ENCODE assay signal across 16 cellular contexts in the genomic region with DNA sequence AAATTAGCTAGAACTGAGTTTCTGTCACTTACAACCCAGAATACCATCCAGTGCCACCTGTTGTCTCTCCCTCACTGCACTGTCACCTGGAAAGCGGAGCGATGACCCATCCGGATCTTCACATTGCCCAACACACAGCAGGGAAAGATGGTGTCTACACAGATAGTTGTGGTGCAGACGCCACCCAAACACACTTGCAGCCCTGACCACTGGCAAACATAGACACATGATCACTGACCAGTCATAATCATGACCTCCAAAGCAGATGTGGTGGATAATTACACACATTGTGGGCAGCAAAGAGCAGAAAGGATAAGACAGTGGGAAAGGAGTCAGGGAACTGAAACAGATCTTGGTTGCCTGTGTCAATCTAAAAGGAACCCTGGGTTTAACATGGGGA.
DNase-seq lines count a peak whose midpoint lies in the region; ATAC-seq and TF ChIP-seq lines count a peak whose summit lies in the region.
"Had no signal": no experiment of that assay in that cellular context is flagged by ENCODE, and none has a peak within 500 bp of the region (broad histone marks: within the 10 kb centered on the region; RNA-seq: fewer than 3 reads in every experiment).

No MANE protein-coding gene starts in this region.

- H3K14ac ChIP-seq in IMR-90 (replicated peaks; ENCODE audit: low read depth, low read length) (no peak overlapping the region), neuronal stem cell (ENCODE audit: low read length) (no peak overlapping the region)

- H2BK120ac ChIP-seq in IMR-90 (ENCODE audit: low read depth, low read length) (no peak overlapping the region), neuronal stem cell (ENCODE audit: low read depth, low read length) (no peak overlapping the region)

- H3K4me1 ChIP-seq in IMR-90 (ENCODE audit: control insufficient read depth, insufficient read depth, low read length) (no peaks in the 10 kb centered on the region), endodermal cell (ENCODE audit: control insufficient read depth, insufficient read depth, low read length) (no peaks in the 10 kb centered on the region), neuronal stem cell (ENCODE audit: control insufficient read depth in 2 of 2, insufficient read depth in 1 of 2, low read depth in 1 of 2, low read length in 2 of 2) (peaks cover 0 to 5% of the 10 kb centered on the region in 2 donors)
- H3K4me1 ChIP-seq: A549, Caco-2 had no signal

- TF ChIP-seq CTCF in IMR-90 (conservative IDR thresholded peaks at IDR 0.05; ENCODE audit: low read depth, low read length), result no peak
- no peak for TF ChIP-seq CTCF in endodermal cell (conservative IDR thresholded peaks at IDR 0.05)

- H3K79me1 ChIP-seq in IMR-90 (ENCODE audit: low read depth in 1 of 2, low read length in 2 of 2) (peaks cover 4 to 22% of the 10 kb centered on the region in 2 experiments; a peak in 3 of 4 replicates), neuronal stem cell (ENCODE audit: low read depth, low read length) (no peaks in the 10 kb centered on the region)

- in situ Hi-C loops in IMR-90 (cut with MboI; ENCODE audit: low sequenced_read_pairs), result no loop called here

- H3K4me3 ChIP-seq in IMR-90 (ENCODE audit: insufficient read depth, low read depth, low read length) (no peak overlapping the region), endodermal cell (ENCODE audit: low read length) (no peak overlapping the region), neuronal stem cell (ENCODE audit: low read length in 2 of 2) (no peak overlapping the region)
- H3K4me3 ChIP-seq: A549 had no signal

- H3K9ac ChIP-seq in IMR-90 (ENCODE audit: low read depth, low read length) (no peak overlapping the region), endodermal cell (ENCODE audit: extremely low read depth, low read length, poor library complexity, severe bottlenecking) (no peak overlapping the region), neuronal stem cell (ENCODE audit: low read depth, low read length, poor library complexity) (no peak overlapping the region)

- WGBS in IMR-90 (ENCODE audit: extremely low coverage in 2 of 2, insufficient read length in 1 of 2), 2 experiments, result no CpG with 5 or more reads among the region's 4 CpGs
- WGBS in endodermal cell (ENCODE audit: insufficient coverage in 1 of 2, insufficient read length in 1 of 2), 2 experiments, result 95 to 100% methylated on average over 2 to 4 of the region's 4 CpGs
- WGBS in neuronal stem cell (ENCODE audit: extremely low coverage in 2 of 2, insufficient read length in 2 of 2, insufficient replicate concordance in 1 of 2), 2 donors, result no CpG with 5 or more reads among the region's 4 CpGs

- H3K27ac ChIP-seq in IMR-90 (ENCODE audit: insufficient read depth, low read length) (no peak overlapping the region), endodermal cell (ENCODE audit: low read depth, low read length) (no peak overlapping the region), neuronal stem cell (replicated peaks; ENCODE audit: low read length) (no peak overlapping the region)
- H3K27ac ChIP-seq: 22Rv1, A549, C4-2B had no signal

- H2BK5ac ChIP-seq in IMR-90 (ENCODE audit: low read depth, low read length, poor library complexity, severe bottlenecking) (no peak overlapping the region), neuronal stem cell (ENCODE audit: low read length) (no peak overlapping the region)

- no peaks in the 10 kb centered on the region for H3K36me3 ChIP-seq in IMR-90 (ENCODE audit: control insufficient read depth, insufficient read depth, low read length)
- H3K36me3 ChIP-seq in endodermal cell (ENCODE audit: control insufficient read depth, insufficient read depth, low read length), result no peaks in the 10 kb centered on the region
- H3K36me3 ChIP-seq in neuronal stem cell (replicated peaks in 1 of 2; ENCODE audit: control insufficient read depth in 2 of 2, insufficient read depth in 2 of 2, low read length in 2 of 2), result no peaks in the 10 kb centered on the region

- H3K4ac ChIP-seq in IMR-90 (ENCODE audit: low read depth, low read length) (no peak overlapping the region), neuronal stem cell (ENCODE audit: low read length) (no peak overlapping the region)

- H3K9me3 Mint-ChIP-seq in endodermal cell, result peaks cover 7% of the 10 kb centered on the region
- H3K9me3 Mint-ChIP-seq: CD4-positive, alpha-beta T cell had no signal

- H4K8ac ChIP-seq in IMR-90 (ENCODE audit: low read depth in 2 of 2, low read length in 2 of 2), result no peak overlapping the region
- no peak overlapping the region for H4K8ac ChIP-seq in neuronal stem cell (ENCODE audit: low read depth, low read length)

- dilution Hi-C loops in IMR-90 (cut with HindIII; ENCODE audit: low sequenced_read_pairs, unreplicated experiment), result no loop called here

- no peaks in the 10 kb centered on the region for H3K9me3 ChIP-seq in IMR-90 (ENCODE audit: control insufficient read depth, insufficient read depth, low read length)
- peaks cover 8% of the 10 kb centered on the region for H3K9me3 ChIP-seq in endodermal cell (ENCODE audit: control insufficient read depth, low read length)
- H3K9me3 ChIP-seq in neuronal stem cell (replicated peaks in 1 of 2; ENCODE audit: control insufficient read depth in 2 of 2, insufficient read depth in 1 of 2, low read depth in 1 of 2, low read length in 2 of 2), result peaks cover 0 to 5% of the 10 kb centered on the region in 2 donors
- H3K9me3 ChIP-seq: A549, Caco-2 had no signal

- H4K5ac ChIP-seq in IMR-90 (ENCODE audit: low read depth, low read length), result no peak overlapping the region

- no peak overlapping the region for H2AFZ ChIP-seq in IMR-90 (replicated peaks; ENCODE audit: low read length, poor library complexity)
- H2AFZ ChIP-seq in neuronal stem cell (ENCODE audit: low read length), result no peak overlapping the region

- no peak overlapping the region for H3K4me2 ChIP-seq in IMR-90 (ENCODE audit: low read depth, low read length)
- H3K4me2 ChIP-seq in neuronal stem cell (ENCODE audit: insufficient read depth, low read length, poor library complexity, severe bottlenecking), result no peak overlapping the region
- H3K4me2 ChIP-seq: A549 had no signal

- H4K91ac ChIP-seq in IMR-90 (ENCODE audit: insufficient read depth, low read depth, low read length), result no peak overlapping the region
- H4K91ac ChIP-seq in neuronal stem cell (ENCODE audit: low read depth, low read length, poor library complexity), result no peak overlapping the region

- ATAC-seq in IMR-90 (ENCODE audit: low read depth) (no peak), HG03196 (IDR thresholded peaks at IDR 0.05; ENCODE audit: unreplicated experiment) (no peak)
- ATAC-seq: A549, HepG2 had no signal

- no peak overlapping the region for H3K4me3 Mint-ChIP-seq in endodermal cell
- H3K4me3 Mint-ChIP-seq: CD4-positive, alpha-beta T cell had no signal

- H3K27ac Mint-ChIP-seq in endodermal cell, result no peak overlapping the region
- H3K27ac Mint-ChIP-seq: CD4-positive, alpha-beta T cell had no signal

- no peak for TF ChIP-seq RAD21 in IMR-90 (IDR thresholded peaks at IDR 0.05; ENCODE audit: low read length)

- no peak overlapping the region for H2AK9ac ChIP-seq in IMR-90 (replicated peaks; ENCODE audit: low read depth, low read length, poor library complexity)

- no peaks in the 10 kb centered on the region for H3K36me3 Mint-ChIP-seq in endodermal cell (ENCODE audit: low read depth)

- DNase-seq in AG08395 (ENCODE audit: low spot score) (peak; percentile 25), IMR-90 (peak; percentile 14), amniotic epithelial cell (ENCODE audit: low read depth) (peak; percentile 29), myocyte (ENCODE audit: low read depth) (peak; percentile 13), endodermal cell (no peak), neuronal stem cell (ENCODE audit: low spot score) (no peak)
- no peak for DNase-seq in activated T-cell treated with anti-CD3 and anti-CD28 coated beads, Interleukin-2, amount 50 U/mL, for 48 hours
- DNase-seq: AML-193; Caco-2; CD4-positive, alpha-beta T cell; HCEC 1CT had no signal

- peaks cover 2% of the 10 kb centered on the region for H3K4me1 Mint-ChIP-seq in endodermal cell

- H3K18ac ChIP-seq in IMR-90 (ENCODE audit: low read depth, low read length) (no peak overlapping the region), neuronal stem cell (ENCODE audit: low read length) (no peak overlapping the region)

- no peaks in the 10 kb centered on the region; the same call in 1 of the 2 replicates for H4K20me1 ChIP-seq in IMR-90 (ENCODE audit: insufficient read depth, low read length)

- H2AK5ac ChIP-seq in IMR-90 (ENCODE audit: low read depth, low read length), result no peak overlapping the region
- no peak overlapping the region for H2AK5ac ChIP-seq in neuronal stem cell (ENCODE audit: low read depth, low read length)

- H3K56ac ChIP-seq in IMR-90 (ENCODE audit: extremely low read depth, insufficient read depth, low read length), result no peak overlapping the region

- H2BK20ac ChIP-seq in IMR-90 (ENCODE audit: low read depth, low read length), result no peak overlapping the region

- intact Hi-C loops in IMR-90 (cut with micrococcal nuclease), result no loop called here

- H3K27me3 ChIP-seq in IMR-90 (ENCODE audit: control insufficient read depth, insufficient read depth, low read length), result no peaks in the 10 kb centered on the region
- H3K27me3 ChIP-seq in endodermal cell (ENCODE audit: control insufficient read depth, insufficient read depth, low read length, poor library complexity, severe bottlenecking), result no peaks in the 10 kb centered on the region
- peaks cover 0 to 11% (median 0%) of the 10 kb centered on the region in 3 experiments for H3K27me3 ChIP-seq in neuronal stem cell (ENCODE audit: control insufficient read depth in 3 of 3, insufficient read depth in 3 of 3, low read depth in 1 of 3, low read length in 3 of 3)

- no peaks in the 10 kb centered on the region for H3K9me1 ChIP-seq in IMR-90 (ENCODE audit: insufficient read depth, low read length)

- H3K23ac ChIP-seq in IMR-90 (ENCODE audit: low read depth, low read length), result no peak overlapping the region
- no peak overlapping the region for H3K23ac ChIP-seq in neuronal stem cell (ENCODE audit: low read depth, low read length, poor library complexity)

- H2BK12ac ChIP-seq in neuronal stem cell (ENCODE audit: low read length), result no peak overlapping the region

- no TSS peak for BruUV-seq in IMR-90 (replicated peaks; lab: Mats Ljungman, UMichigan)

- CTCF ChIA-PET in IMR-90 (lab: Yijun Ruan, JAX), result interaction anchor here (0.9 kb wide), 1 partner anchor 15 kb away, joined by 3 read pairs; no protein-coding TSS in a partner anchor

- POLR2A ChIA-PET in IMR-90 (lab: Charles Lee; ENCODE audit: unreplicated experiment), result no interaction called here

- no peaks in the 10 kb centered on the region for H3K27me3 Mint-ChIP-seq in endodermal cell (ENCODE audit: insufficient read depth)

- TF ChIP-seq POLR2A in IMR-90 (IDR thresholded peaks at IDR 0.05; ENCODE audit: low read depth, low read length), result no peak

- no peak overlapping the region for H2BK15ac ChIP-seq in IMR-90 (ENCODE audit: low read depth, low read length)
- H2BK15ac ChIP-seq in neuronal stem cell (ENCODE audit: low read length), result no peak overlapping the region

TF ChIP-seq in IMR-90, 13 proteins besides CTCF, POLR2A, EP300 and RAD21 (continues in another document):
- TF ChIP-seq MXI1 (IDR thresholded peaks at IDR 0.05; ENCODE audit: borderline replicate concordance, low read depth, low read length) (no peak), CEBPB (IDR thresholded peaks at IDR 0.05; ENCODE audit: low read depth, low read length) (no peak), NFE2L2 (IDR thresholded peaks at IDR 0.05; ENCODE audit: low read depth, low read length) (no peak)

Comparison
In these comparisons a context has a peak if more than half of its experiments do, and no peak if none do; other contexts are left out.
1. DNase-seq: peak in AG08395 (single experiment), IMR-90 (single experiment), amniotic epithelial cell (single experiment) and myocyte (single experiment); none in activated T-cell treated with anti-CD3 and anti-CD28 coated beads, Interleukin-2, amount 50 U/mL, for 48 hours (0 of 2), endodermal cell (single experiment) and neuronal stem cell (single experiment).